1 cellular context compared by ENCODE assay signal in genomic region chr4:7052923-7053715, GRCh38.
TF ChIP-seq lines count a peak whose summit lies in the region.

No MANE protein-coding gene starts in this region.

TF ChIP-seq in GM23338, 12 proteins besides CTCF, POLR2A, EP300 and RAD21 (continued from another document):
- TF ChIP-seq ZNF462 (CRISPR knock-in tag; IDR thresholded peaks at IDR 0.05) (no peak), ETS1 (IDR thresholded peaks at IDR 0.05) (no peak), STAT1 (IDR thresholded peaks at IDR 0.05; ENCODE audit: unreplicated experiment) (no peak), NANOG (IDR thresholded peaks at IDR 0.05; ENCODE audit: borderline replicate concordance) (no peak), ZNF331 (CRISPR knock-in tag; IDR thresholded peaks at IDR 0.05; ENCODE audit: low read depth) (no peak), POLR2AphosphoS5 (IDR thresholded peaks at IDR 0.05; ENCODE audit: low read depth) (no peak), REST (IDR thresholded peaks at IDR 0.05; ENCODE audit: unreplicated experiment) (no peak), CREB1 (CRISPR knock-in tag; IDR thresholded peaks at IDR 0.05; ENCODE audit: low read depth) (no peak)
